ENCODE assay signal across 1 cellular context in genomic region chr1:209648931-209649776, GRCh38.
TF ChIP-seq lines count a peak whose summit lies in the region.

No MANE protein-coding gene starts in this region.

TF ChIP-seq in HEK293, 187 proteins besides CTCF, POLR2A, EP300 and RAD21 (continued from another document):
- no peak for TF ChIP-seq ZSCAN30 (tag by site-specific recombination; IDR thresholded peaks at IDR 0.05)
- peak; percentile 53 for TF ChIP-seq ZNF335 (tag by site-specific recombination; conservative IDR thresholded peaks at IDR 0.05)
- TF ChIP-seq INSM2 (tag by site-specific recombination; IDR thresholded peaks at IDR 0.05): 0 out of 2 replicates have a peak, but pooled peaks have one; percentile 15
- TF ChIP-seq ZNF518A (tag by site-specific recombination; conservative IDR thresholded peaks at IDR 0.05; ENCODE audit: low read depth): 0 out of 2 replicates have a peak, but pooled peaks have one; percentile 23
- no peak for TF ChIP-seq ZNF426 (tag by site-specific recombination; IDR thresholded peaks at IDR 0.05)
- 0 out of 2 replicates have a peak, but pooled peaks have one; percentile 72 for TF ChIP-seq ZNF362 (tag by site-specific recombination; IDR thresholded peaks at IDR 0.05)
